8 cellular contexts compared by ENCODE assay signal in the genomic region with DNA sequence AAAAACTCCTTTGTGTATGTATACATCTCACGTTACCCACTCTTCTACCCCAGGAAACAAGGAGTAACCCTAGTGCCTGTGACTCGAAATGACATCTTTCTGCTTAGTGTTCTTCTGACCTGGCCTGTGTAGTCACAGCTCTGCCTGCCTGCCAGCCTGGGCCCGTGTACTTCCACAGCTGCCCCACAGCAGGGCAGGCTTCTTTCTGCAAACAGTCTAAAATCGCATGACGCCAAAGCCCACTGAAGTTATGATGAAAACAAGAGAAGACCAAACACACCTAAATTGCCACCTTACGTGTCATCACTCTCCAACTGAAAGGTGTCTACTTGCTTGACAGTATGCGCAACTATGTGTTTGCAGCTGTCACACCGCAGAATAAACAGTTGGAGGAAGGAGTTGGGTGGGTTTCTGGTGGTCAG. TPM values are rescaled to one million over a fixed set of nuclear protein-coding genes. Genes with fewer than 3 reads are reported as not detected.
DNase-seq lines count a peak whose midpoint lies in the region; ATAC-seq and TF ChIP-seq lines count a peak whose summit lies in the region.

No MANE protein-coding gene starts in this region.

- ATAC-seq in left ventricle myocardium superior (peak; percentile 40), GM18873 (IDR thresholded peaks at IDR 0.05; ENCODE audit: low FRiP score, unreplicated experiment) (no peak)

- 16 to 23% (median 20%) methylated on average over 6 to 8 of the region's 8 CpGs for WGBS in adrenal gland, 4 donors

- TF ChIP-seq CTCF in GM12872 (IDR thresholded peaks at IDR 0.05; ENCODE audit: insufficient read depth, low read depth, low read length) (peak; percentile 38; the same call in 2 of the 3 replicates), adrenal gland (IDR thresholded peaks at IDR 0.05) (peak; percentile 23 to 59 (median 38)), parathyroid adenoma (IDR thresholded peaks at IDR 0.05) (no peak)

- H3K9ac ChIP-seq in parathyroid adenoma, result no peak overlapping the region

- TF ChIP-seq POLR2A in adrenal gland (IDR thresholded peaks at IDR 0.05), result peak in 1 of 2 donors; percentile 68

- H3K27me3 ChIP-seq in adrenal gland (no peaks in the 10 kb centered on the region), parathyroid adenoma (ENCODE audit: control insufficient read depth, insufficient read depth, low read length) (no peaks in the 10 kb centered on the region)

- H3K27ac ChIP-seq in adrenal gland (peak overlapping the region in 3 of 5 donors; percentile 77 to 96 (median 85)), parathyroid adenoma (peak overlapping the region; percentile 16)

- H2AFZ ChIP-seq in parathyroid adenoma, result peak overlapping the region; percentile 92

- H3K4me1 ChIP-seq in adrenal gland (replicated peaks in 1 of 2) (peaks cover 12 to 29% of the 10 kb centered on the region in 2 donors), parathyroid adenoma (peaks cover 7% of the 10 kb centered on the region)

- intact Hi-C loops in adrenal gland (cut with DNase I) (loop anchor here in 1 of 2 donors (10.0 kb wide), 1 partner anchor 84 kb away; no protein-coding TSS in a partner anchor), left ventricle myocardium superior (cut with micrococcal nuclease) (loop anchor here (10.0 kb wide), 1 partner anchor 114 kb away; no protein-coding TSS in a partner anchor)

- DNase-seq in NCI-H146 (lab: John Stamatoyannopoulos, UW), result peak; percentile 54
- peak; percentile 59 to 80 (median 70) for DNase-seq in adrenal gland
- DNase-seq in left ventricle myocardium superior, result peak; percentile 57
- no peak for DNase-seq in NCI-H226
- no peak for DNase-seq in EL

- H3K4me2 ChIP-seq in parathyroid adenoma (ENCODE audit: low read length), result peak overlapping the region; percentile 81

- peaks cover 7% of the 10 kb centered on the region for H3K79me2 ChIP-seq in parathyroid adenoma

- H3K36me3 ChIP-seq in adrenal gland (replicated peaks in 1 of 2) (no peaks in the 10 kb centered on the region), parathyroid adenoma (ENCODE audit: control insufficient read depth, insufficient read depth, low read length) (no peaks in the 10 kb centered on the region)

- H3K9me3 ChIP-seq in adrenal gland (replicated peaks in 1 of 3) (no peaks in the 10 kb centered on the region), parathyroid adenoma (ENCODE audit: control insufficient read depth, low read length) (no peaks in the 10 kb centered on the region)

- peak overlapping the region in 2 of 4 donors; percentile 54 to 96 for H3K4me3 ChIP-seq in adrenal gland
- H3K4me3 ChIP-seq in parathyroid adenoma (ENCODE audit: low read depth, low read length), result peak overlapping the region; percentile 51

RNA-seq across cellular contexts. Expression of gene GAREM1, which starts 1.5 kb away (rescaled TPM):
- total RNA-seq in adrenal gland (10 to 100 TPM; 14.2 to 69.5 (median 24.3) TPM), left ventricle myocardium superior (20.8 TPM)
- 10 to 100 TPM in 1 of 3 donors, 1 to 10 TPM in 2; 3.5 to 22.6 (median 5.5) TPM for polyA plus RNA-seq in adrenal gland

Comparison
In these comparisons a context has a peak if more than half of its experiments do, and no peak if none do; other contexts are left out.
1. DNase-seq: peak in NCI-H146 (single experiment), adrenal gland (7 of 7) and left ventricle myocardium superior (single experiment); none in NCI-H226 (single experiment) and EL (single experiment).